In genomic region chr4:70901984-70902576, GRCh38 we compare ENCODE assay signal across 1 cellular context.
A peak's percentile ranks its signal among the peaks of the same experiment; 100 is the strongest.
TF ChIP-seq lines count a peak whose summit lies in the region.

MOB1B (plus strand) TSS chr4:70902369; CDS start chr4:70902537, 168 bp downstream.

TF ChIP-seq in K562, 482 proteins besides CTCF, POLR2A, EP300 and RAD21 (continued from another document and continues in another):
- TF ChIP-seq HMBOX1 (IDR thresholded peaks at IDR 0.05): peak; percentile 85
- TF ChIP-seq RFX1 (IDR thresholded peaks at IDR 0.05): no peak
- peak; percentile 49 to 60; a peak in 2 of 4 replicates for TF ChIP-seq UBTF (IDR thresholded peaks at IDR 0.05; ENCODE audit: borderline replicate concordance in 1 of 2, low read depth in 2 of 2, low read length in 2 of 2)
- TF ChIP-seq BACH1 (tag; IDR thresholded peaks at IDR 0.05): no peak
- TF ChIP-seq HINFP (tag; conservative IDR thresholded peaks at IDR 0.05; ENCODE audit: low read depth): no peak
- no peak for TF ChIP-seq ZBTB9 (CRISPR knock-in tag; IDR thresholded peaks at IDR 0.05)
- TF ChIP-seq NFE2 (IDR thresholded peaks at IDR 0.05; ENCODE audit: low read depth): no peak
- TF ChIP-seq ATF1 (CRISPR knock-in tag; IDR thresholded peaks at IDR 0.05): no peak
- TF ChIP-seq ATF1 (tag; IDR thresholded peaks at IDR 0.05): no peak
- no peak for TF ChIP-seq ZNF696 (CRISPR knock-in tag; conservative IDR thresholded peaks at IDR 0.05)
- no peak for TF ChIP-seq MECOM (CRISPR knock-in tag; IDR thresholded peaks at IDR 0.05)
- no peak for TF ChIP-seq TSC22D4 (tag; IDR thresholded peaks at IDR 0.05)
- TF ChIP-seq TRIM25 (IDR thresholded peaks at IDR 0.05; ENCODE audit: borderline replicate concordance): no peak
- TF ChIP-seq ZBTB34 (CRISPR knock-in tag; IDR thresholded peaks at IDR 0.05): no peak
- 0 out of 2 replicates have a peak, but pooled peaks have one; percentile 23 for TF ChIP-seq FOXP4 (CRISPR knock-in tag; IDR thresholded peaks at IDR 0.05; ENCODE audit: borderline replicate concordance)
- no peak for TF ChIP-seq ZNF232 (CRISPR knock-in tag; IDR thresholded peaks at IDR 0.05)
- no peak for TF ChIP-seq KDM2B (CRISPR knock-in tag; IDR thresholded peaks at IDR 0.05)
- TF ChIP-seq TSHZ1 (CRISPR knock-in tag; IDR thresholded peaks at IDR 0.05): no peak
- no peak for TF ChIP-seq MED1 (CRISPR knock-in tag; IDR thresholded peaks at IDR 0.05; ENCODE audit: borderline replicate concordance)
- no peak for TF ChIP-seq FOXO4 (CRISPR knock-in tag; IDR thresholded peaks at IDR 0.05)
- TF ChIP-seq REST (CRISPR knock-in tag; IDR thresholded peaks at IDR 0.05; ENCODE audit: low read depth): no peak
- no peak for TF ChIP-seq ZNF324 (CRISPR knock-in tag; IDR thresholded peaks at IDR 0.05)
- no peak for TF ChIP-seq SLC30A9 (CRISPR knock-in tag; IDR thresholded peaks at IDR 0.05)
- TF ChIP-seq E2F3 (CRISPR knock-in tag; IDR thresholded peaks at IDR 0.05): no peak
- TF ChIP-seq MLLT1 (IDR thresholded peaks at IDR 0.05): peak; percentile 25 to 63; a peak in 2 of 4 replicates
- no peak for TF ChIP-seq ZBTB49 (CRISPR knock-in tag; IDR thresholded peaks at IDR 0.05; ENCODE audit: borderline replicate concordance)
- no peak for TF ChIP-seq TAF7 (tag; IDR thresholded peaks at IDR 0.05)
